In the genomic region with DNA sequence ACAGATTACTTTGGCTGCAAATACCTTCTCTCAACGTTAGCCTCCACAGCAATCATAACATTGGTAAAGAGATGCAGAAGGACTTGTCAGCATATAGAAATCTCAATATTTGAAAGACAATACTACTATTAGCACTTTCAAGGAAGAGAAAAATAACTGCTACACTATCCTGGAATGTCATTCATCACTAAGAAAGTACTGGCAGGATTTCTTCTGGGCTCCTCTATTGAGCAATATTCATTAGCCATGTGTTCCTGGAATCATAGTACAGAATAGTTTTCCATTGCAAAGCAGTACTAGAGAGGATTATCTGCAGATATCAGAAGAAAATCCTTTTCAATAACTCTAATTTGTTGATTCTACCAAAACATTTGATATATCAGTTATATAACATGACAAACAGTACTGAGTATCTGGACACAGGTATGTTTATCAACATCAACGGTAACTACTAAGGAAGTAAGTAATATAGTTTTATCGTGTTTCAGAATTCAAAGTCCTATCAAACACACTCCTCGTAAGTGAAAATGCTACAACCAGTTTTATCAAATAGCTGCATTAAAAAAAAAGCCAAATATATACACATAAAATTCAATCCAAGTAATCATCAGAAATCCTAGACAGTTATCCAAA, we compare ENCODE assay signal across 13 cellular contexts. TPM values are rescaled to one million over a fixed set of nuclear protein-coding genes. Genes with fewer than 3 reads are reported as not detected.
DNase-seq lines count a peak whose midpoint lies in the region; ATAC-seq and TF ChIP-seq lines count a peak whose summit lies in the region.
"Had no signal": no experiment of that assay in that cellular context is flagged by ENCODE, and none has a peak within 500 bp of the region (broad histone marks: within the 10 kb centered on the region; RNA-seq: fewer than 3 reads in every experiment).

No MANE protein-coding gene starts in this region.

- H3K27me3 Mint-ChIP-seq in naive thymus-derived CD8-positive, alpha-beta T cell = no peaks in the 10 kb centered on the region

- peak overlapping the region in 1 of 10 donors; percentile 16 for H3K27ac Mint-ChIP-seq in naive thymus-derived CD8-positive, alpha-beta T cell
- H3K27ac Mint-ChIP-seq: mesothelial cell of epicardium had no signal

- H3K4me3 ChIP-seq in AG10803 (ENCODE audit: low read length) = no peak overlapping the region
- H3K4me3 ChIP-seq in fibroblast of the aortic adventitia (ENCODE audit: low read depth, low read length) = no peak overlapping the region
- H3K4me3 ChIP-seq in PC-9 = no peak overlapping the region
- H3K4me3 ChIP-seq: cardiac muscle cell, upper lobe of left lung had no signal

- POLR2A ChIA-PET in naive thymus-derived CD8-positive, alpha-beta T cell (lab: Charles Lee) = interaction anchor here (0.7 kb wide), 1 partner anchor 55 kb away, joined by 3 read pairs; no protein-coding TSS in a partner anchor
- POLR2A ChIA-PET in PC-9 (lab: Charles Lee; ENCODE audit: unreplicated experiment) = interaction anchor here (0.6 kb wide), 1 partner anchor 297 kb away, joined by 4 read pairs; no protein-coding TSS in a partner anchor

- DNase-seq in AG10803 (ENCODE audit: low read depth) (peak; percentile 64), LHCN-M2 (ENCODE audit: low read depth) (peak; percentile 46), fibroblast of the aortic adventitia (ENCODE audit: low read depth) (peak; percentile 70), NCI-H82 treated with DMSO at 0.1 percent for 48 hours (lab: John Stamatoyannopoulos, UW; ENCODE audit: unreplicated experiment) (no peak), NAMALWA (ENCODE audit: low spot score) (no peak), PC-9 (no peak), SIG-M5 treated with dmso at 0.1 percent for 504 hours (lab: John Stamatoyannopoulos, UW; ENCODE audit: unreplicated experiment) (no peak)
- no peak for DNase-seq in naive thymus-derived CD8-positive, alpha-beta T cell
- DNase-seq: NCI-H345, upper lobe of left lung had no signal

- H3K4me3 Mint-ChIP-seq in naive thymus-derived CD8-positive, alpha-beta T cell = peak overlapping the region in 6 of 10 donors; percentile 5 to 27 (median 24)
- H3K4me3 Mint-ChIP-seq: mesothelial cell of epicardium had no signal

- no peaks in the 10 kb centered on the region for H3K9me3 Mint-ChIP-seq in naive thymus-derived CD8-positive, alpha-beta T cell
- H3K9me3 Mint-ChIP-seq: mesothelial cell of epicardium had no signal

- H3K36me3 ChIP-seq in PC-9 (ENCODE audit: low read depth) = peaks cover 37% of the 10 kb centered on the region

- H3K4me1 ChIP-seq in PC-9 (replicated peaks; ENCODE audit: insufficient read depth) = peaks cover 6% of the 10 kb centered on the region

- H3K4me1 Mint-ChIP-seq in naive thymus-derived CD8-positive, alpha-beta T cell = peaks cover 36 to 82% (median 75%) of the 10 kb centered on the region in 4 donors

- H2AFZ ChIP-seq in PC-9 = no peak overlapping the region

- no peak overlapping the region for H3K27ac ChIP-seq in PC-9
- H3K27ac ChIP-seq: C4-2B, cardiac muscle cell, upper lobe of left lung had no signal

- BruUV-seq in PC-9 (replicated peaks; lab: Mats Ljungman, UMichigan) = no TSS peak

- CTCF ChIA-PET in PC-9 (lab: Charles Lee) = no interaction called here

- H3K27me3 ChIP-seq in PC-9 (ENCODE audit: insufficient read depth, low read depth) = no peaks in the 10 kb centered on the region
- H3K27me3 ChIP-seq: cardiac muscle cell, upper lobe of left lung had no signal

- H3K4me2 ChIP-seq in PC-9 = no peak overlapping the region

- TF ChIP-seq CTCF in AG10803 (conservative IDR thresholded peaks at IDR 0.05; ENCODE audit: low read length) (no peak), fibroblast of the aortic adventitia (IDR thresholded peaks at IDR 0.05; ENCODE audit: insufficient read depth, low read length) (no peak), PC-9 (conservative IDR thresholded peaks at IDR 0.05) (no peak)

- H3K9me3 ChIP-seq in PC-9 (ENCODE audit: insufficient read depth, low read depth) = no peaks in the 10 kb centered on the region
- H3K9me3 ChIP-seq: upper lobe of left lung had no signal

- H3K36me3 Mint-ChIP-seq in naive thymus-derived CD8-positive, alpha-beta T cell = peaks cover 9 to 52% (median 26%) of the 10 kb centered on the region in 3 donors

- H3K9me2 ChIP-seq in PC-9 (ENCODE audit: insufficient read depth) = no peaks in the 10 kb centered on the region; the same call in 1 of the 2 replicates

- H4K20me1 ChIP-seq in PC-9 (ENCODE audit: insufficient read depth) = peaks cover 48% of the 10 kb centered on the region

- intact Hi-C loops in PC-9 (cut with micrococcal nuclease; ENCODE audit: unreplicated experiment) = no loop called here

- H3F3A ChIP-seq in PC-9 (ENCODE audit: insufficient read depth, low read depth) = no peaks in the 10 kb centered on the region

- ATAC-seq in naive thymus-derived CD8-positive, alpha-beta T cell = no peak

- H3K79me2 ChIP-seq in PC-9 (ENCODE audit: low read depth) = peaks cover 58% of the 10 kb centered on the region

RNA-seq across cellular contexts. Expression of a gene that starts 27.3 kb away (rescaled TPM):
- 37.1 and 38.7 TPM in 2 replicates for total RNA-seq in LHCN-M2 (2014; rRNA removed)
- 10.7 TPM for polyA plus RNA-seq in LHCN-M2 (2012)
- total RNA-seq in fibroblast of the aortic adventitia (ENCODE audit: low replicate concordance) = 17.3 and 41.1 TPM in 2 replicates
- 10 to 100 TPM; 60.2 to 66.5 TPM for total RNA-seq in naive thymus-derived CD8-positive, alpha-beta T cell
- polyA plus RNA-seq in naive thymus-derived CD8-positive, alpha-beta T cell = 10 to 100 TPM; 20.9 to 25.1 (median 23.9) TPM
- 43.5 and 45.5 TPM in 2 replicates for total RNA-seq in PC-9 (2021)

Comparison
In these comparisons a context has a peak if more than half of its experiments do, and no peak if none do; other contexts are left out.
1. DNase-seq: peak in AG10803 (single experiment), LHCN-M2 (single experiment) and fibroblast of the aortic adventitia (single experiment); none in naive thymus-derived CD8-positive, alpha-beta T cell (0 of 10), NCI-H82 treated with DMSO at 0.1 percent for 48 hours (single experiment), NAMALWA (single experiment), PC-9 (0 of 2) and SIG-M5 treated with dmso at 0.1 percent for 504 hours (single experiment).